Comparison of ENCODE assay signal across 8 cellular contexts in genomic region chr20:58651548-58651822, GRCh38. TPM values are rescaled to one million over a fixed set of nuclear protein-coding genes. Genes with fewer than 3 reads are reported as not detected.
DNase-seq lines count a peak whose midpoint lies in the region; ATAC-seq and TF ChIP-seq lines count a peak whose summit lies in the region.

No MANE protein-coding gene starts in this region.

- peak in 1 of 2 donors; percentile 8 for ATAC-seq in naive thymus-derived CD8-positive, alpha-beta T cell
- ATAC-seq in GM21786 (IDR thresholded peaks at IDR 0.05; ENCODE audit: unreplicated experiment) = no peak

- peak overlapping the region; percentile 92 to 100 (median 98) for H3K4me3 Mint-ChIP-seq in naive thymus-derived CD8-positive, alpha-beta T cell

- H3K9me2 ChIP-seq in DOHH2 (replicated peaks; ENCODE audit: control insufficient read depth, low read length) = no peaks in the 10 kb centered on the region

- H3K27me3 ChIP-seq in DOHH2 (ENCODE audit: control insufficient read depth, low read length) = peaks cover 4% of the 10 kb centered on the region; the same call in 1 of the 2 replicates
- H3K27me3 ChIP-seq in duodenal mucosa (ENCODE audit: control insufficient read depth in 1 of 2, insufficient read depth in 2 of 2, low read length in 2 of 2) = no peaks in the 10 kb centered on the region

- DNase-seq in NCI-H2227 treated with DMSO at 0.1 percent for 48 hours (lab: John Stamatoyannopoulos, UW) (peak; percentile 61), amniotic stem cell (lab: John Stamatoyannopoulos, UW) (no peak), NCI-H2107 (lab: John Stamatoyannopoulos, UW) (no peak)
- DNase-seq in naive thymus-derived CD8-positive, alpha-beta T cell = peak in 2 of 10 donors; percentile 28 to 44
- DNase-seq in effector CD8-positive, alpha-beta T cell (lab: John Stamatoyannopoulos, UW) = no peak

- POLR2A ChIA-PET in naive thymus-derived CD8-positive, alpha-beta T cell (lab: Charles Lee) = interaction anchor here (0.6 to 5.1 kb wide), 31 partner anchors 8 to 1254 kb away, joined by 3 to 112 read pairs (median 5); partner anchors contain the start of genes ATP5F1E, GNAS, NPEPL1 and VAPB

- H3K36me3 ChIP-seq in DOHH2 (ENCODE audit: control insufficient read depth, low read length) = peaks cover 43% of the 10 kb centered on the region
- H3K36me3 ChIP-seq in duodenal mucosa (ENCODE audit: control insufficient read depth in 1 of 2, insufficient read depth in 2 of 2, low read length in 2 of 2) = no peaks in the 10 kb centered on the region

- peak overlapping the region; percentile 99 to 100 (median 100) for H3K27ac Mint-ChIP-seq in naive thymus-derived CD8-positive, alpha-beta T cell

- peaks cover 25% of the 10 kb centered on the region for H4K20me1 ChIP-seq in DOHH2 (ENCODE audit: control insufficient read depth, insufficient read depth, low read depth, low read length)

- no peaks in the 10 kb centered on the region for H3K27me3 Mint-ChIP-seq in naive thymus-derived CD8-positive, alpha-beta T cell

- H3K9me3 ChIP-seq in DOHH2 (ENCODE audit: control insufficient read depth, insufficient read depth, low read length) (no peaks in the 10 kb centered on the region), duodenal mucosa (ENCODE audit: control insufficient read depth in 1 of 2, low read length in 2 of 2) (no peaks in the 10 kb centered on the region)

- H3K4me3 ChIP-seq in DOHH2 (ENCODE audit: low read length) (peak overlapping the region; percentile 86), duodenal mucosa (ENCODE audit: low read depth in 1 of 2, low read length in 2 of 2) (peak overlapping the region; percentile 95 to 96)

- no peak for TF ChIP-seq CTCF in DOHH2 (IDR thresholded peaks at IDR 0.05; ENCODE audit: low read depth, low read length, poor library complexity, severe bottlenecking)

- H3F3A ChIP-seq in DOHH2 (ENCODE audit: control insufficient read depth, insufficient read depth) = no peaks in the 10 kb centered on the region

- peak overlapping the region; percentile 69 for H3K4me2 ChIP-seq in DOHH2 (ENCODE audit: low read length)

- H3K4me1 ChIP-seq in DOHH2 (ENCODE audit: control insufficient read depth, low read length) (peaks cover 40% of the 10 kb centered on the region), duodenal mucosa (ENCODE audit: control insufficient read depth in 1 of 2, insufficient read depth in 2 of 2, low read length in 2 of 2) (peaks cover 22 to 34% of the 10 kb centered on the region in 2 donors)

- H3K9me3 Mint-ChIP-seq in naive thymus-derived CD8-positive, alpha-beta T cell = no peaks in the 10 kb centered on the region

- H3K4me1 Mint-ChIP-seq in naive thymus-derived CD8-positive, alpha-beta T cell = peaks cover 14 to 42% (median 33%) of the 10 kb centered on the region in 4 donors

- H3K36me3 Mint-ChIP-seq in naive thymus-derived CD8-positive, alpha-beta T cell = peaks cover 0 to 6% (median 0%) of the 10 kb centered on the region in 3 donors

- peak overlapping the region; percentile 98 to 100 for H3K9ac ChIP-seq in duodenal mucosa (ENCODE audit: low read depth in 1 of 2, low read length in 2 of 2)

- H3K27ac ChIP-seq in DOHH2 (ENCODE audit: low read depth, low read length) = peak overlapping the region; percentile 66
- H3K27ac ChIP-seq in duodenal mucosa (ENCODE audit: low read depth, low read length) = peak overlapping the region; percentile 80

- H3K79me2 ChIP-seq in DOHH2 (ENCODE audit: control insufficient read depth, low read length) = peaks cover 55% of the 10 kb centered on the region

RNA-seq across cellular contexts. Expression of gene STX16, which starts 0.4 kb away (rescaled TPM):
- 100 to 1,000 TPM; 183 to 205 TPM for total RNA-seq in naive thymus-derived CD8-positive, alpha-beta T cell
- polyA plus RNA-seq in naive thymus-derived CD8-positive, alpha-beta T cell = 10 to 100 TPM; 23.2 to 35.9 (median 30.4) TPM

RNA-seq across cellular contexts. Expression of gene NPEPL1, which starts 41.1 kb away (rescaled TPM):
- 10 to 100 TPM; 43.1 to 44.8 TPM for total RNA-seq in naive thymus-derived CD8-positive, alpha-beta T cell
- 1 to 10 TPM; 5.3 to 6.3 (median 5.5) TPM for polyA plus RNA-seq in naive thymus-derived CD8-positive, alpha-beta T cell
